1 cellular context compared by ENCODE assay signal in the genomic region with DNA sequence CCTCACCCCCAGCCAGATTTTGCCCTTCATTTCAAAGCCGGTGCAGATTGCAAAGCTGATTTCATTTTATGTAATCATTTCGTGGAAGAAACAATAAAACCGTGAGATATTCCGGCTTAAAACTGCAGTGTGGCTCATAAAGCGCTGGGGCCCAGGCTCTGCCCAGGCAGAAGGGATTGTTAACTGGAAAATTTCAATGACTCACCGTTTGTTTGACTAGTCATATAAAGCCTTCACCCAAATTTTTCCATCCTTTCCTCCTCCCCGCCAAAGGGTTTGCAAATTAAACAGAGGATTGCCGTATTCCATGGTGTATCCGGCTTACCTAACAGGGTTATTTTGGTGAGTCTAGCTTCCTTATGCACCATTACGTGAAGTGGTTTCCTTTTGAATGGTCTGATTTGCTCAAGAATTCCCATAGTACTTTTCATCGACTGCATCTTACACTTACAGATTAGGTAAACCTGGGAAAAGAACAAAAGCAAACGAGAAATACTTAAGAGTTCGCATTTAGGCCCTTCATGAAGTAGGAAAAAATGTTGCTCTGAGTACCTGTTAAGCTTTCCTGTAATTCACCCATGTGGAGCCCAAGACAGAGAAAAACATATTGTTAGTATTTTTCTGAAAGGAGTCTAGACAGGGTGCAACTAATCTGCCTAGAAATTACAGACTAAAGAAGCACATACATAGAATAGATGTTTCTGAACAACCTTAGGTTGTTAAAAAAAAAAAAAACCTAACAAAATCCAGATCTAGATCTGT.
TF ChIP-seq lines count a peak whose summit lies in the region.

No MANE protein-coding gene starts in this region.

TF ChIP-seq in HepG2, 621 proteins besides CTCF, POLR2A, EP300 and RAD21 (continued from another document and continues in another):
- TF ChIP-seq, protein P1, sequence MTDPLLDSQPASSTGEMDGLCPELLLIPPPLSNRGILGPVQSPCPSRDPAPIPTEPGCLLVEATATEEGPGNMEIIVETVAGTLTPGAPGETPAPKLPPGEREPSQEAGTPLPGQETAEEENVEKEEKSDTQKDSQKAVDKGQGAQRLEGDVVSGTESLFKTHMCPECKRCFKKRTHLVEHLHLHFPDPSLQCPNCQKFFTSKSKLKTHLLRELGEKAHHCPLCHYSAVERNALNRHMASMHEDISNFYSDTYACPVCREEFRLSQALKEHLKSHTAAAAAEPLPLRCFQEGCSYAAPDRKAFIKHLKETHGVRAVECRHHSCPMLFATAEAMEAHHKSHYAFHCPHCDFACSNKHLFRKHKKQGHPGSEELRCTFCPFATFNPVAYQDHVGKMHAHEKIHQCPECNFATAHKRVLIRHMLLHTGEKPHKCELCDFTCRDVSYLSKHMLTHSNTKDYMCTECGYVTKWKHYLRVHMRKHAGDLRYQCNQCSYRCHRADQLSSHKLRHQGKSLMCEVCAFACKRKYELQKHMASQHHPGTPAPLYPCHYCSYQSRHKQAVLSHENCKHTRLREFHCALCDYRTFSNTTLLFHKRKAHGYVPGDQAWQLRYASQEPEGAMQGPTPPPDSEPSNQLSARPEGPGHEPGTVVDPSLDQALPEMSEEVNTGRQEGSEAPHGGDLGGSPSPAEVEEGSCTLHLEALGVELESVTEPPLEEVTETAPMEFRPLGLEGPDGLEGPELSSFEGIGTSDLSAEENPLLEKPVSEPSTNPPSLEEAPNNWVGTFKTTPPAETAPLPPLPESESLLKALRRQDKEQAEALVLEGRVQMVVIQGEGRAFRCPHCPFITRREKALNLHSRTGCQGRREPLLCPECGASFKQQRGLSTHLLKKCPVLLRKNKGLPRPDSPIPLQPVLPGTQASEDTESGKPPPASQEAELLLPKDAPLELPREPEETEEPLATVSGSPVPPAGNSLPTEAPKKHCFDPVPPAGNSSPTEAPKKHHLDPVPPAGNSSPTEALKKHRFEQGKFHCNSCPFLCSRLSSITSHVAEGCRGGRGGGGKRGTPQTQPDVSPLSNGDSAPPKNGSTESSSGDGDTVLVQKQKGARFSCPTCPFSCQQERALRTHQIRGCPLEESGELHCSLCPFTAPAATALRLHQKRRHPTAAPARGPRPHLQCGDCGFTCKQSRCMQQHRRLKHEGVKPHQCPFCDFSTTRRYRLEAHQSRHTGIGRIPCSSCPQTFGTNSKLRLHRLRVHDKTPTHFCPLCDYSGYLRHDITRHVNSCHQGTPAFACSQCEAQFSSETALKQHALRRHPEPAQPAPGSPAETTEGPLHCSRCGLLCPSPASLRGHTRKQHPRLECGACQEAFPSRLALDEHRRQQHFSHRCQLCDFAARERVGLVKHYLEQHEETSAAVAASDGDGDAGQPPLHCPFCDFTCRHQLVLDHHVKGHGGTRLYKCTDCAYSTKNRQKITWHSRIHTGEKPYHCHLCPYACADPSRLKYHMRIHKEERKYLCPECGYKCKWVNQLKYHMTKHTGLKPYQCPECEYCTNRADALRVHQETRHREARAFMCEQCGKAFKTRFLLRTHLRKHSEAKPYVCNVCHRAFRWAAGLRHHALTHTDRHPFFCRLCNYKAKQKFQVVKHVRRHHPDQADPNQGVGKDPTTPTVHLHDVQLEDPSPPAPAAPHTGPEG (CRISPR knock-in tag; IDR thresholded peaks at IDR 0.05) = peak; percentile 42; the same call in 1 of the 2 replicates
- no peak for TF ChIP-seq SMAD1 (CRISPR knock-in tag; IDR thresholded peaks at IDR 0.05; ENCODE audit: borderline replicate concordance, low read depth)
- no peak for TF ChIP-seq STAT6 (CRISPR knock-in tag; IDR thresholded peaks at IDR 0.05; ENCODE audit: borderline replicate concordance)
- TF ChIP-seq CHD2 (IDR thresholded peaks at IDR 0.05; ENCODE audit: low read depth, low read length) = no peak
- TF ChIP-seq PCBP2 (optimal IDR thresholded peaks at IDR 0.05; ENCODE audit: low read depth, low read length, poor library complexity, severe bottlenecking) = no peak
- TF ChIP-seq, protein P2, sequence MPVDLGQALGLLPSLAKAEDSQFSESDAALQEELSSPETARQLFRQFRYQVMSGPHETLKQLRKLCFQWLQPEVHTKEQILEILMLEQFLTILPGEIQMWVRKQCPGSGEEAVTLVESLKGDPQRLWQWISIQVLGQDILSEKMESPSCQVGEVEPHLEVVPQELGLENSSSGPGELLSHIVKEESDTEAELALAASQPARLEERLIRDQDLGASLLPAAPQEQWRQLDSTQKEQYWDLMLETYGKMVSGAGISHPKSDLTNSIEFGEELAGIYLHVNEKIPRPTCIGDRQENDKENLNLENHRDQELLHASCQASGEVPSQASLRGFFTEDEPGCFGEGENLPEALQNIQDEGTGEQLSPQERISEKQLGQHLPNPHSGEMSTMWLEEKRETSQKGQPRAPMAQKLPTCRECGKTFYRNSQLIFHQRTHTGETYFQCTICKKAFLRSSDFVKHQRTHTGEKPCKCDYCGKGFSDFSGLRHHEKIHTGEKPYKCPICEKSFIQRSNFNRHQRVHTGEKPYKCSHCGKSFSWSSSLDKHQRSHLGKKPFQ (CRISPR knock-in tag; IDR thresholded peaks at IDR 0.05; ENCODE audit: insufficient replicate concordance) = peak; percentile 32
- TF ChIP-seq NFKBIZ (CRISPR knock-in tag; IDR thresholded peaks at IDR 0.05) = no peak
- peak; percentile 86 for TF ChIP-seq SRF (IDR thresholded peaks at IDR 0.05; ENCODE audit: low read depth, low read length)
- no peak; the same call in 1 of the 2 replicates for TF ChIP-seq ZNF121 (CRISPR knock-in tag; IDR thresholded peaks at IDR 0.05)
- no peak for TF ChIP-seq AGO2 (optimal IDR thresholded peaks at IDR 0.05; ENCODE audit: low read depth, low read length)
- no peak for TF ChIP-seq KLF12 (CRISPR knock-in tag; IDR thresholded peaks at IDR 0.05; ENCODE audit: borderline replicate concordance)
- TF ChIP-seq, protein P3, sequence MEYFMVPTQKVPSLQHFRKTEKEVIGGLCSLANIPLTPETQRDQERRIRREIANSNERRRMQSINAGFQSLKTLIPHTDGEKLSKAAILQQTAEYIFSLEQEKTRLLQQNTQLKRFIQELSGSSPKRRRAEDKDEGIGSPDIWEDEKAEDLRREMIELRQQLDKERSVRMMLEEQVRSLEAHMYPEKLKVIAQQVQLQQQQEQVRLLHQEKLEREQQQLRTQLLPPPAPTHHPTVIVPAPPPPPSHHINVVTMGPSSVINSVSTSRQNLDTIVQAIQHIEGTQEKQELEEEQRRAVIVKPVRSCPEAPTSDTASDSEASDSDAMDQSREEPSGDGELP (IDR thresholded peaks at IDR 0.05; ENCODE audit: borderline replicate concordance, low read depth) = no peak
- no peak for TF ChIP-seq KLF9 (CRISPR knock-in tag; IDR thresholded peaks at IDR 0.05; ENCODE audit: low read depth)
- TF ChIP-seq TEAD2 (CRISPR knock-in tag; IDR thresholded peaks at IDR 0.05) = no peak
- TF ChIP-seq ZSCAN12 (CRISPR knock-in tag; IDR thresholded peaks at IDR 0.05) = peak; percentile 17
- no peak; the same call in 1 of the 2 replicates for TF ChIP-seq ZSCAN21 (CRISPR knock-in tag; IDR thresholded peaks at IDR 0.05; ENCODE audit: borderline replicate concordance)
- TF ChIP-seq GATAD2A (CRISPR knock-in tag; IDR thresholded peaks at IDR 0.05) = no peak
- no peak for TF ChIP-seq ZBTB20 (CRISPR knock-in tag; IDR thresholded peaks at IDR 0.05; ENCODE audit: borderline replicate concordance, low read depth)
- TF ChIP-seq ZNF562 (CRISPR knock-in tag; IDR thresholded peaks at IDR 0.05; ENCODE audit: borderline replicate concordance) = no peak
- TF ChIP-seq ELF1 (CRISPR knock-in tag; IDR thresholded peaks at IDR 0.05) = 0 out of 2 replicates have a peak, but pooled peaks have one; percentile 29
- peak; percentile 100 for TF ChIP-seq GZF1 (CRISPR knock-in tag; IDR thresholded peaks at IDR 0.05)
- TF ChIP-seq SPEN (CRISPR knock-in tag; IDR thresholded peaks at IDR 0.05; ENCODE audit: low read depth) = no peak
- no peak for TF ChIP-seq ZNF501 (CRISPR knock-in tag; IDR thresholded peaks at IDR 0.05)
- peak; percentile 97 for TF ChIP-seq ELF3 (CRISPR knock-in tag; IDR thresholded peaks at IDR 0.05)
- TF ChIP-seq ZNF552 (CRISPR knock-in tag; IDR thresholded peaks at IDR 0.05; ENCODE audit: borderline replicate concordance) = no peak
- TF ChIP-seq ZNF414 (CRISPR knock-in tag; IDR thresholded peaks at IDR 0.05) = no peak
- peak; percentile 80 for TF ChIP-seq IRF2 (CRISPR knock-in tag; IDR thresholded peaks at IDR 0.05)
- no peak; the same call in 1 of the 2 replicates for TF ChIP-seq ZNF503 (CRISPR knock-in tag; IDR thresholded peaks at IDR 0.05)
- peak; percentile 43; the same call in 1 of the 2 replicates for TF ChIP-seq RARA (CRISPR knock-in tag; IDR thresholded peaks at IDR 0.05)
- no peak for TF ChIP-seq ZNF782 (CRISPR knock-in tag; IDR thresholded peaks at IDR 0.05; ENCODE audit: borderline replicate concordance)
- TF ChIP-seq GLI4 (CRISPR knock-in tag; IDR thresholded peaks at IDR 0.05; ENCODE audit: borderline replicate concordance) = no peak
- TF ChIP-seq ETS1 (CRISPR knock-in tag; IDR thresholded peaks at IDR 0.05) = peak; percentile 82; the same call in 1 of the 2 replicates
- TF ChIP-seq MTERF4 (CRISPR knock-in tag; IDR thresholded peaks at IDR 0.05) = no peak
- peak; percentile 84; the same call in 1 of the 2 replicates for TF ChIP-seq ZNF670 (CRISPR knock-in tag; IDR thresholded peaks at IDR 0.05; ENCODE audit: borderline replicate concordance)
- TF ChIP-seq NR3C1 (CRISPR knock-in tag; IDR thresholded peaks at IDR 0.05) = no peak
- TF ChIP-seq PHF5A (CRISPR knock-in tag; IDR thresholded peaks at IDR 0.05; ENCODE audit: low read depth, unreplicated experiment) = no peak
- TF ChIP-seq DNMT3B (CRISPR knock-in tag; conservative IDR thresholded peaks at IDR 0.05) = 0 out of 2 replicates have a peak, but pooled peaks have one; percentile 46
- TF ChIP-seq ZFP36 (IDR thresholded peaks at IDR 0.05; ENCODE audit: borderline replicate concordance, low read depth, low read length, partially characterized antibody) = peak; percentile 26
- TF ChIP-seq ZKSCAN1 (IDR thresholded peaks at IDR 0.05; ENCODE audit: low read length) = 0 out of 2 replicates have a peak, but pooled peaks have one; percentile 17
- no peak for TF ChIP-seq KLF11 (CRISPR knock-in tag; IDR thresholded peaks at IDR 0.05)
- no peak for TF ChIP-seq ZNF430 (CRISPR knock-in tag; IDR thresholded peaks at IDR 0.05)
- peak; percentile 81; the same call in 1 of the 2 replicates for TF ChIP-seq CHD4 (IDR thresholded peaks at IDR 0.05; ENCODE audit: borderline replicate concordance, low read length)
- 0 out of 2 replicates have a peak, but pooled peaks have one; percentile 19 for TF ChIP-seq PHF21A (CRISPR knock-in tag; IDR thresholded peaks at IDR 0.05)
- 0 out of 2 replicates have a peak, but pooled peaks have one; percentile 45 for TF ChIP-seq ZNF773 (CRISPR knock-in tag; IDR thresholded peaks at IDR 0.05; ENCODE audit: borderline replicate concordance)
